ENCODE assay signal across 1 cellular context in genomic region chr17:5510776-5511175, GRCh38.
TF ChIP-seq lines count a peak whose summit lies in the region.

No MANE protein-coding gene starts in this region.

TF ChIP-seq in H1, 55 proteins besides CTCF, POLR2A, EP300 and RAD21:
- TF ChIP-seq MAFK (IDR thresholded peaks at IDR 0.05; ENCODE audit: low read depth, low read length) (no peak), TEAD4 (IDR thresholded peaks at IDR 0.05; ENCODE audit: low read depth, low read length) (no peak), SP1 (IDR thresholded peaks at IDR 0.05; ENCODE audit: low read depth, low read length) (no peak)
